9 cellular contexts compared by ENCODE assay signal in genomic region chr2:202278036-202278760, GRCh38. TPM values are rescaled to one million over a fixed set of nuclear protein-coding genes. Genes with fewer than 3 reads are reported as not detected.
DNase-seq lines count a peak whose midpoint lies in the region; ATAC-seq and TF ChIP-seq lines count a peak whose summit lies in the region.
"Had no signal": no experiment of that assay in that cellular context is flagged by ENCODE, and none has a peak within 500 bp of the region (broad histone marks: within the 10 kb centered on the region; RNA-seq: fewer than 3 reads in every experiment).

No MANE protein-coding gene starts in this region.

- TF ChIP-seq POLR2A in esophagus muscularis mucosa (IDR thresholded peaks at IDR 0.05; ENCODE audit: low read depth) = no peak

- TF ChIP-seq CTCF in VCaP (conservative IDR thresholded peaks at IDR 0.05) (no peak), esophagus muscularis mucosa (IDR thresholded peaks at IDR 0.05) (no peak)

- peak overlapping the region; percentile 18; the same call in 1 of the 2 replicates for H3K9ac ChIP-seq in GM23248

- peaks cover 0 to 15% (median 7%) of the 10 kb centered on the region in 3 donors for H3K36me3 Mint-ChIP-seq in immature natural killer cell

- peaks cover 100% of the 10 kb centered on the region for H3K79me2 ChIP-seq in GM23248 (ENCODE audit: insufficient read depth)

- DNase-seq in AG08395 (ENCODE audit: low spot score) = peak; percentile 45
- DNase-seq in GM23248 = peak; percentile 80
- DNase-seq in immature natural killer cell = no peak
- no peak for DNase-seq in GDM1 (lab: John Stamatoyannopoulos, UW)
- DNase-seq in esophagus muscularis mucosa (ENCODE audit: extremely low spot score) = no peak
- DNase-seq in activated CD4-positive, alpha-beta T cell treated with anti-CD3 and anti-CD28 coated beads for 48 hours = no peak
- DNase-seq: NCI-H1092 had no signal

- no peak overlapping the region; the same call in 1 of the 2 replicates for H3K4me3 ChIP-seq in GM23248
- no peak overlapping the region for H3K4me3 ChIP-seq in esophagus muscularis mucosa

- H3K4me1 ChIP-seq in GM23248 (ENCODE audit: insufficient read depth) (peaks cover 33% of the 10 kb centered on the region), esophagus muscularis mucosa (peaks cover 10 to 16% (median 15%) of the 10 kb centered on the region in 4 donors)

- peaks cover 40% of the 10 kb centered on the region for H3K36me3 ChIP-seq in GM23248 (ENCODE audit: low read depth)
- H3K36me3 ChIP-seq in esophagus muscularis mucosa = peaks cover 33 to 75% (median 50%) of the 10 kb centered on the region in 4 donors

- intact Hi-C loops in esophagus muscularis mucosa (cut with DNase I) = no loop called here

- H3F3A ChIP-seq in GM23248 (ENCODE audit: insufficient read depth) = peaks cover 45% of the 10 kb centered on the region

- no peaks in the 10 kb centered on the region for H3K9me3 Mint-ChIP-seq in immature natural killer cell

- H3K27me3 Mint-ChIP-seq in immature natural killer cell (ENCODE audit: low read depth in 3 of 3) = no peaks in the 10 kb centered on the region

- H3K4me1 Mint-ChIP-seq in immature natural killer cell = peaks cover 3 to 19% of the 10 kb centered on the region in 2 donors

- peak overlapping the region; percentile 47 for H3K4me2 ChIP-seq in GM23248 (ENCODE audit: unreplicated experiment)

- peaks cover 16% of the 10 kb centered on the region for H4K20me1 ChIP-seq in GM23248 (ENCODE audit: insufficient read depth)

- WGBS in GM23248 (ENCODE audit: low coverage in 1 of 2, low lambda C conversion rate in 2 of 2, missing lambda C conversion rate in 2 of 2), 2 experiments = 25 to 26% methylated on average over 6 of the region's 6 CpGs
- 73% methylated on average over 6 of the region's 6 CpGs for WGBS in esophagus muscularis mucosa

- peak overlapping the region in 5 of 6 donors; percentile 21 to 73 (median 36) for H3K27ac Mint-ChIP-seq in immature natural killer cell

- H3K9me3 ChIP-seq in GM23248 (ENCODE audit: low read depth) (no peaks in the 10 kb centered on the region), esophagus muscularis mucosa (no peaks in the 10 kb centered on the region)

- H3K27ac ChIP-seq in GM23248 (peak overlapping the region; percentile 68), VCaP (peak overlapping the region; percentile 10; the same call in 1 of the 2 replicates), esophagus muscularis mucosa (replicated peaks in 1 of 4) (peak overlapping the region in 2 of 4 donors; percentile 13 to 41)

- no peak for TF ChIP-seq EP300 in esophagus muscularis mucosa (IDR thresholded peaks at IDR 0.05)

- no peaks in the 10 kb centered on the region for H3K27me3 ChIP-seq in GM23248 (replicated peaks; ENCODE audit: insufficient read depth)
- H3K27me3 ChIP-seq in esophagus muscularis mucosa = no peaks in the 10 kb centered on the region

- H3K9me2 ChIP-seq in GM23248 (ENCODE audit: insufficient read depth) = no peaks in the 10 kb centered on the region

- no peak for ATAC-seq in GM18909 (IDR thresholded peaks at IDR 0.05; ENCODE audit: poor library complexity, unreplicated experiment)

- H3K4me3 Mint-ChIP-seq in immature natural killer cell = no peak overlapping the region

- no peak overlapping the region for H2AFZ ChIP-seq in GM23248

- in situ Hi-C loops in GM23248 (cut with MboI) = no loop called here

RNA-seq across cellular contexts. Expression of gene NOP58, which starts 12.6 kb away (rescaled TPM):
- 49.3 and 101 TPM in 2 replicates for total RNA-seq in GM23248 (2014; rRNA removed; shearing (Covaris generic))
- polyA plus RNA-seq in GM23248 (2016; fragmentation: Nextera tagmentation; extraction: Ambion mirVana) (66.8 and 68.1 TPM in 2 replicates), immature natural killer cell (10 to 100 TPM; 42.6 to 54.7 (median 46.6) TPM)
- 10 to 100 TPM; 15.6 to 46.6 (median 31.6) TPM for total RNA-seq in esophagus muscularis mucosa

RNA-seq across cellular contexts. Expression of gene SUMO1, which starts 39.8 kb away (rescaled TPM):
- total RNA-seq in GM23248 (2014; rRNA removed; shearing (Covaris generic)) = 157 TPM in 2 replicates
- polyA plus RNA-seq in GM23248 (2016; fragmentation: Nextera tagmentation; extraction: Ambion mirVana) (242 TPM in 2 replicates), immature natural killer cell (100 to 1,000 TPM; 165 to 253 (median 188) TPM)
- 10 to 100 TPM; 54.6 to 85.6 (median 74.3) TPM for total RNA-seq in esophagus muscularis mucosa

Comparison
In these comparisons a context has a peak if more than half of its experiments do, and no peak if none do; other contexts are left out.
1. DNase-seq: peak in AG08395 (single experiment) and GM23248 (single experiment); none in immature natural killer cell (0 of 3), GDM1 (single experiment), esophagus muscularis mucosa (single experiment) and activated CD4-positive, alpha-beta T cell treated with anti-CD3 and anti-CD28 coated beads for 48 hours (single experiment).